In genomic region chr6:125888989-125889656, GRCh38 we compare ENCODE assay signal across 8 cellular contexts.
A peak's percentile ranks its signal among the peaks of the same experiment; 100 is the strongest.
DNase-seq lines count a peak whose midpoint lies in the region; ATAC-seq and TF ChIP-seq lines count a peak whose summit lies in the region.

No MANE protein-coding gene starts in this region.

- H3K4me1 Mint-ChIP-seq in type B pancreatic cell (ENCODE audit: unreplicated experiment): peaks cover 5% of the 10 kb centered on the region

- H4K20me1 ChIP-seq in OCI-LY3 (ENCODE audit: insufficient read depth, low read length): no peaks in the 10 kb centered on the region

- H3K27me3 ChIP-seq in heart right ventricle: no peaks in the 10 kb centered on the region
- H3K27me3 ChIP-seq in OCI-LY3 (ENCODE audit: low read depth, low read length): no peaks in the 10 kb centered on the region
- H3K27me3 ChIP-seq in esophagus squamous epithelium: no peaks in the 10 kb centered on the region

- H3K79me2 ChIP-seq in OCI-LY3 (ENCODE audit: low read length): no peaks in the 10 kb centered on the region

- H3K9me3 ChIP-seq in heart right ventricle (no peaks in the 10 kb centered on the region), OCI-LY3 (ENCODE audit: insufficient read depth, low read length) (no peaks in the 10 kb centered on the region), esophagus squamous epithelium (no peaks in the 10 kb centered on the region)

- H3K9me3 Mint-ChIP-seq in type B pancreatic cell: no peaks in the 10 kb centered on the region

- no peak overlapping the region for H3K4me3 Mint-ChIP-seq in type B pancreatic cell

- H3K4me1 ChIP-seq in heart right ventricle (no peaks in the 10 kb centered on the region), OCI-LY3 (ENCODE audit: low read length) (no peaks in the 10 kb centered on the region), esophagus squamous epithelium (no peaks in the 10 kb centered on the region)

- H3K36me3 Mint-ChIP-seq in type B pancreatic cell: peaks cover 17% of the 10 kb centered on the region

- 82 to 83% methylated on average over 8 of the region's 8 CpGs for WGBS in heart right ventricle, 2 donors
- WGBS in esophagus squamous epithelium, 2 donors: 52 to 71% methylated on average over 7 to 8 of the region's 8 CpGs

- H3K36me3 ChIP-seq in heart right ventricle (peaks cover 0 to 97% (median 11%) of the 10 kb centered on the region in 9 donors), OCI-LY3 (replicated peaks; ENCODE audit: low read depth, low read length) (peaks cover 3% of the 10 kb centered on the region), esophagus squamous epithelium (peaks cover 0 to 90% (median 0%) of the 10 kb centered on the region in 3 donors)

- intact Hi-C loops in heart right ventricle (cut with DNase I) (no loop called here), left ventricle myocardium superior (cut with micrococcal nuclease) (no loop called here), esophagus squamous epithelium (cut with DNase I) (no loop called here)

- H3K9ac ChIP-seq in OCI-LY3 (ENCODE audit: low read length): no peak overlapping the region

- no peak overlapping the region for H2AFZ ChIP-seq in OCI-LY3 (ENCODE audit: low read depth, low read length)

- no peak overlapping the region for H3K4me3 ChIP-seq in heart right ventricle
- H3K4me3 ChIP-seq in OCI-LY3 (ENCODE audit: low read length): no peak overlapping the region
- no peak overlapping the region for H3K4me3 ChIP-seq in esophagus squamous epithelium

- TF ChIP-seq CTCF in heart right ventricle (IDR thresholded peaks at IDR 0.05): peak in 6 of 9 donors; percentile 11 to 49 (median 32)
- TF ChIP-seq CTCF in OCI-LY3 (IDR thresholded peaks at IDR 0.05; ENCODE audit: low read depth, low read length): peak; percentile 52
- TF ChIP-seq CTCF in esophagus squamous epithelium (IDR thresholded peaks at IDR 0.05): peak in 5 of 6 experiments; percentile 40 to 68 (median 49)
- peak; percentile 58 for TF ChIP-seq CTCF in type B pancreatic cell (conservative IDR thresholded peaks at IDR 0.05)

- ATAC-seq in heart right ventricle (no peak), left ventricle myocardium superior (no peak)

- H3K27ac ChIP-seq in heart right ventricle (no peak overlapping the region), OCI-LY3 (ENCODE audit: low read length) (no peak overlapping the region), esophagus squamous epithelium (no peak overlapping the region)

- no peaks in the 10 kb centered on the region for H3K27me3 Mint-ChIP-seq in type B pancreatic cell

- no peak for DNase-seq in heart right ventricle
- DNase-seq in left ventricle myocardium superior: no peak
- DNase-seq in esophagus squamous epithelium (lab: John Stamatoyannopoulos, UW): no peak
- DNase-seq in type B pancreatic cell (ENCODE audit: extremely low spot score, unreplicated experiment): no peak
- no peak for DNase-seq in DMS79 (lab: John Stamatoyannopoulos, UW)
- no peak for DNase-seq in activated T-cell treated with anti-CD3 and anti-CD28 coated beads, Interleukin-2, amount 50 U/mL, for 48 hours
- DNase-seq in NCI-H1092 (lab: John Stamatoyannopoulos, UW): no peak

- no peak for TF ChIP-seq POLR2A in esophagus squamous epithelium (IDR thresholded peaks at IDR 0.05)

- no peak overlapping the region for H3K4me2 ChIP-seq in OCI-LY3 (ENCODE audit: low read length)

- no peak overlapping the region for H3K27ac Mint-ChIP-seq in type B pancreatic cell
